Comparison of ENCODE assay signal across 30 cellular contexts in the genomic region with DNA sequence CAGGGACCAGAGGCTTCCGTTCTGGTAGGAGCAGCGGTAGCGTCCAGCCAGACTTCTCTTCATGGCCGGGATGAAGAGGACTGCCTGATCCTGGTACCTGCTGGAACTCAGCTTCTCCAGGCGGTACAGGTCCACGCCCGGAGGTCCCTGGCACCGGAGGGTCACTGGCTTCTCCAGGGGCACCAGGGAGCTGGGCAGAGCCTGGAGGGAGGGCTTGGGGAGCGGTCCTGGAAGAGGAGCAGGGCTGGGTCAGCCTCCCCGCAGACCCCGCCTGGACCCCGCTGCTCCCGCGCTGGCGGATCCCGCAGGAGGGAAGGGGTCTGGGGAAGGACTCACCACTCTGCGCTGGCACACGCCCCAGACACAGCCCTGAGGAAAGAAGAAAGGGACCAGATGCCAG. TPM values are rescaled to one million over a fixed set of nuclear protein-coding genes. Genes with fewer than 3 reads are reported as not detected.
"Had no signal": no experiment of that assay in that cellular context is flagged by ENCODE, and none has a peak within 500 bp of the region (broad histone marks: within the 10 kb centered on the region; RNA-seq: fewer than 3 reads in every experiment).

No MANE protein-coding gene starts in this region.

- H3K4me3 Mint-ChIP-seq: activated CD4-positive, alpha-beta memory T cell treated with anti-CD3 and anti-CD28 coated beads, Interleukin-2, amount 10 ng/mL, durations not matched to agents 7 days and 5 days; activated CD4-positive, alpha-beta T cell treated with anti-CD3 and anti-CD28 coated beads, Interleukin-2, amount 10 ng/mL, durations not matched to agents 7 days and 5 days; activated naive CD8-positive, alpha-beta T cell treated with anti-CD3 and anti-CD28 coated beads, Interleukin-2, amount 50 U/mL, for 24 hours; activated T-cell treated with anti-CD3 and anti-CD28 coated beads, Interleukin-2, amount 50 U/mL, for 4 hours; activated T-helper 17 cell treated with anti-CD3 and anti-CD28 coated beads, Interleukin-2, amount 50 U/mL, for 72 hours; central memory CD8-positive, alpha-beta T cell; memory B cell; natural killer cell had no signal

- H3K27ac ChIP-seq: breast epithelium, coronary artery, dorsolateral prefrontal cortex, gastrocnemius medialis, right lobe of liver, skin epidermis, testis, transverse colon, uterus had no signal

- H3K9me3 ChIP-seq: breast epithelium, gastrocnemius medialis, right lobe of liver, testis, transverse colon, uterus had no signal

- H3K27ac Mint-ChIP-seq: activated CD4-positive, alpha-beta memory T cell treated with anti-CD3 and anti-CD28 coated beads, Interleukin-2, amount 10 ng/mL, durations not matched to agents 7 days and 5 days; activated CD4-positive, alpha-beta T cell treated with anti-CD3 and anti-CD28 coated beads, Interleukin-2, amount 10 ng/mL, durations not matched to agents 7 days and 5 days; activated naive CD8-positive, alpha-beta T cell treated with anti-CD3 and anti-CD28 coated beads, Interleukin-2, amount 50 U/mL, for 24 hours; activated T-helper 17 cell treated with anti-CD3 and anti-CD28 coated beads, Interleukin-2, amount 50 U/mL, for 72 hours; memory B cell; natural killer cell; progenitor cell of endocrine pancreas had no signal

- H3K9me3 Mint-ChIP-seq: activated naive CD8-positive, alpha-beta T cell treated with anti-CD3 and anti-CD28 coated beads, Interleukin-2, amount 50 U/mL, for 24 hours; activated T-cell treated with anti-CD3 and anti-CD28 coated beads, Interleukin-2, amount 50 U/mL, for 4 hours; activated T-helper 17 cell treated with anti-CD3 and anti-CD28 coated beads, Interleukin-2, amount 50 U/mL, for 72 hours; central memory CD8-positive, alpha-beta T cell; memory B cell; natural killer cell had no signal

- H3K36me3 Mint-ChIP-seq: memory B cell, natural killer cell had no signal

- DNase-seq: activated CD4-positive, alpha-beta memory T cell treated with anti-CD3 and anti-CD28 coated beads, Interleukin-2, amount 10 ng/mL, durations not matched to agents 7 days and 5 days; activated CD4-positive, alpha-beta T cell treated with anti-CD3 and anti-CD28 coated beads for 1 hour; activated CD4-positive, alpha-beta T cell treated with anti-CD3 and anti-CD28 coated beads, Interleukin-2, amount 10 ng/mL, durations not matched to agents 7 days and 5 days; activated gamma-delta T cell treated with Interleukin-2 at 50 U/mL for 16 hours; activated naive CD4-positive, alpha-beta T cell treated with anti-CD3 and anti-CD28 coated beads, Interleukin-2, amount 50 U/mL, for 16 hours; activated naive CD8-positive, alpha-beta T cell treated with anti-CD3 and anti-CD28 coated beads, Interleukin-2, amount 50 U/mL, for 24 hours; activated T-cell treated with anti-CD3 and anti-CD28 coated beads, Interleukin-2, amount 50 U/mL, for 4 hours; amygdala; dorsolateral prefrontal cortex; effector memory CD4-positive, alpha-beta T cell; erythroblast; gastrocnemius medialis; glutamatergic neuron; left colon; natural killer cell; right lobe of liver; stimulated activated CD4-positive, alpha-beta T cell treated with anti-CD3 and anti-CD28 coated beads, Interleukin-12 subunit alpha, Interleukin-12 subunit beta, amount 100 ng/mL, for 4 hours; stimulated activated CD4-positive, alpha-beta T cell treated with anti-CD3 and anti-CD28 coated beads, Interleukin-4, amount 100 ng/mL, for 1 hour; stimulated activated naive CD8-positive, alpha-beta T cell treated with anti-CD3 and anti-CD28 coated beads, Interleukin-15, Interleukin-2, amounts not matched to agents 100 U/mL and 50 U/mL, for 24 hours; T-helper 2 cell; testis; transverse colon; uterus had no signal

- H3K4me1 Mint-ChIP-seq: activated CD4-positive, alpha-beta memory T cell treated with anti-CD3 and anti-CD28 coated beads, Interleukin-2, amount 10 ng/mL, durations not matched to agents 7 days and 5 days; activated naive CD8-positive, alpha-beta T cell treated with anti-CD3 and anti-CD28 coated beads, Interleukin-2, amount 50 U/mL, for 24 hours had no signal

- H3K36me3 ChIP-seq: breast epithelium, gastrocnemius medialis, right lobe of liver, transverse colon, uterus had no signal

- H3K27me3 Mint-ChIP-seq: activated CD4-positive, alpha-beta memory T cell treated with anti-CD3 and anti-CD28 coated beads, Interleukin-2, amount 10 ng/mL, durations not matched to agents 7 days and 5 days; activated CD4-positive, alpha-beta T cell treated with anti-CD3 and anti-CD28 coated beads, Interleukin-2, amount 10 ng/mL, durations not matched to agents 7 days and 5 days; activated T-helper 17 cell treated with anti-CD3 and anti-CD28 coated beads, Interleukin-2, amount 50 U/mL, for 72 hours; central memory CD8-positive, alpha-beta T cell; memory B cell; progenitor cell of endocrine pancreas had no signal

- H3K4me1 ChIP-seq: breast epithelium, gastrocnemius medialis, right lobe of liver, testis, transverse colon, uterus had no signal

- H3K27me3 ChIP-seq: breast epithelium, dorsolateral prefrontal cortex, gastrocnemius medialis, right lobe of liver, testis, transverse colon, uterus had no signal

- H3K4me3 ChIP-seq: breast epithelium, coronary artery, dorsolateral prefrontal cortex, gastrocnemius medialis, right lobe of liver, skin epidermis, testis, transverse colon, uterus had no signal

- ATAC-seq: activated naive CD8-positive, alpha-beta T cell treated with anti-CD3 and anti-CD28 coated beads, Interleukin-2, amount 50 U/mL, for 24 hours; activated T-cell treated with anti-CD3 and anti-CD28 coated beads, Interleukin-2, amount 50 U/mL, for 4 hours; activated T-helper 17 cell treated with anti-CD3 and anti-CD28 coated beads, Interleukin-2, amount 50 U/mL, for 72 hours; gastrocnemius medialis; left colon; natural killer cell; stimulated activated naive CD8-positive, alpha-beta T cell treated with anti-CD3 and anti-CD28 coated beads, Interleukin-15, Interleukin-2, amounts not matched to agents 100 U/mL and 50 U/mL, for 24 hours had no signal

RNA-seq across cellular contexts. Expression of a gene that starts 5.9 kb away (rescaled TPM):
- total RNA-seq: breast epithelium had no signal
